Comparison of ENCODE assay signal across 8 cellular contexts in genomic region chr14:89702151-89702936, GRCh38.
DNase-seq lines count a peak whose midpoint lies in the region; ATAC-seq and TF ChIP-seq lines count a peak whose summit lies in the region.

No MANE protein-coding gene starts in this region.

- no peaks in the 10 kb centered on the region for H3K9me3 Mint-ChIP-seq in endothelial cell (ENCODE audit: unreplicated experiment)
- H3K9me3 Mint-ChIP-seq in natural killer cell treated with Interleukin-12 subunit alpha and Interleukin-12 subunit beta and Interleukin-15 and Interleukin-18, amount 100 ng/mL, for 72 hours, result peaks cover 5% of the 10 kb centered on the region

- intact Hi-C loops in Panc1 (cut with micrococcal nuclease; ENCODE audit: unreplicated experiment), result no loop called here

- H3K4me1 ChIP-seq in Panc1 (ENCODE audit: control insufficient read depth, insufficient read depth, low read length), result 0 out of 2 replicates have a peak, but pooled peaks cover 3% of the 10 kb centered on the region

- H3K36me3 Mint-ChIP-seq in endothelial cell (ENCODE audit: low read depth, unreplicated experiment), result no peaks in the 10 kb centered on the region
- peaks cover 11% of the 10 kb centered on the region for H3K36me3 Mint-ChIP-seq in natural killer cell treated with Interleukin-12 subunit alpha and Interleukin-12 subunit beta and Interleukin-15 and Interleukin-18, amount 100 ng/mL, for 72 hours

- BruUV-seq in Panc1 (replicated peaks; lab: Mats Ljungman, UMichigan), result no TSS peak

- DNase-seq in GM12865 (ENCODE audit: low read depth) (peak; percentile 12), Panc1 (ENCODE audit: low read depth, low spot score) (no peak), endothelial cell (ENCODE audit: low spot score) (no peak), A172 (ENCODE audit: low spot score) (no peak)
- no peak for DNase-seq in natural killer cell treated with Interleukin-12 subunit alpha and Interleukin-12 subunit beta and Interleukin-15 and Interleukin-18, amount 100 ng/mL, for 72 hours (ENCODE audit: low spot score)
- no peak for DNase-seq in activated CD4-positive, CD25-positive, alpha-beta regulatory T cell (lab: John Stamatoyannopoulos, UW)

- CTCF ChIA-PET in Panc1 (lab: Charles Lee), result no interaction called here

- H3K9me3 ChIP-seq in Panc1 (ENCODE audit: control insufficient read depth, insufficient read depth, low read depth, low read length), result no peaks in the 10 kb centered on the region

- POLR2A ChIA-PET in Panc1 (lab: Charles Lee), result no interaction called here

- ATAC-seq in Panc1, result peak; percentile 32; the same call in 1 of the 2 replicates
- no peak for ATAC-seq in natural killer cell treated with Interleukin-12 subunit alpha and Interleukin-12 subunit beta and Interleukin-15 and Interleukin-18, amount 100 ng/mL, for 72 hours
- ATAC-seq in HG03139 (IDR thresholded peaks at IDR 0.05; ENCODE audit: unreplicated experiment), result no peak
- no peak for ATAC-seq in HG03196 (IDR thresholded peaks at IDR 0.05; ENCODE audit: unreplicated experiment)

- TF ChIP-seq CTCF in GM12865 (IDR thresholded peaks at IDR 0.05; ENCODE audit: insufficient read depth, low read depth, low read length, missing control alignments) (no peak), Panc1 (IDR thresholded peaks at IDR 0.05) (no peak), endothelial cell (IDR thresholded peaks at IDR 0.05; ENCODE audit: unreplicated experiment) (no peak)

- H3K36me3 ChIP-seq in Panc1 (ENCODE audit: control insufficient read depth, insufficient read depth, low read length), result no peaks in the 10 kb centered on the region

- H3K27ac Mint-ChIP-seq in endothelial cell (ENCODE audit: unreplicated experiment), result peak overlapping the region; percentile 22
- H3K27ac Mint-ChIP-seq in natural killer cell treated with Interleukin-12 subunit alpha and Interleukin-12 subunit beta and Interleukin-15 and Interleukin-18, amount 100 ng/mL, for 72 hours, result peak overlapping the region; percentile 71 to 74

- H3K4me3 ChIP-seq in GM12865 (ENCODE audit: low read depth, low read length) (peak overlapping the region; percentile 53), Panc1 (ENCODE audit: low read depth in 2 of 2, low read length in 2 of 2) (peak overlapping the region; percentile 53 to 71)

- H3K4me3 Mint-ChIP-seq in endothelial cell (ENCODE audit: unreplicated experiment), result peak overlapping the region; percentile 19
- H3K4me3 Mint-ChIP-seq in natural killer cell treated with Interleukin-12 subunit alpha and Interleukin-12 subunit beta and Interleukin-15 and Interleukin-18, amount 100 ng/mL, for 72 hours, result peak overlapping the region; percentile 66

- H3K27me3 Mint-ChIP-seq in endothelial cell (ENCODE audit: unreplicated experiment), result peaks cover 2% of the 10 kb centered on the region
- H3K27me3 Mint-ChIP-seq in natural killer cell treated with Interleukin-12 subunit alpha and Interleukin-12 subunit beta and Interleukin-15 and Interleukin-18, amount 100 ng/mL, for 72 hours, result no peaks in the 10 kb centered on the region

- H3K27ac ChIP-seq in Panc1 (ENCODE audit: low read length), result peak overlapping the region; percentile 74

- no peaks in the 10 kb centered on the region for H3K4me1 Mint-ChIP-seq in endothelial cell (ENCODE audit: unreplicated experiment)
- peaks cover 35 to 36% of the 10 kb centered on the region in 2 donors for H3K4me1 Mint-ChIP-seq in natural killer cell treated with Interleukin-12 subunit alpha and Interleukin-12 subunit beta and Interleukin-15 and Interleukin-18, amount 100 ng/mL, for 72 hours (ENCODE audit: low read depth in 2 of 2)

- H3K27me3 ChIP-seq in Panc1 (ENCODE audit: control insufficient read depth, insufficient read depth, low read length), result no peaks in the 10 kb centered on the region

- in situ Hi-C loops in Panc1 (cut with HindIII; ENCODE audit: low pct_unique_long_range_greater_than_20kb, low sequenced_read_pairs), result no loop called here
